In the genomic region with DNA sequence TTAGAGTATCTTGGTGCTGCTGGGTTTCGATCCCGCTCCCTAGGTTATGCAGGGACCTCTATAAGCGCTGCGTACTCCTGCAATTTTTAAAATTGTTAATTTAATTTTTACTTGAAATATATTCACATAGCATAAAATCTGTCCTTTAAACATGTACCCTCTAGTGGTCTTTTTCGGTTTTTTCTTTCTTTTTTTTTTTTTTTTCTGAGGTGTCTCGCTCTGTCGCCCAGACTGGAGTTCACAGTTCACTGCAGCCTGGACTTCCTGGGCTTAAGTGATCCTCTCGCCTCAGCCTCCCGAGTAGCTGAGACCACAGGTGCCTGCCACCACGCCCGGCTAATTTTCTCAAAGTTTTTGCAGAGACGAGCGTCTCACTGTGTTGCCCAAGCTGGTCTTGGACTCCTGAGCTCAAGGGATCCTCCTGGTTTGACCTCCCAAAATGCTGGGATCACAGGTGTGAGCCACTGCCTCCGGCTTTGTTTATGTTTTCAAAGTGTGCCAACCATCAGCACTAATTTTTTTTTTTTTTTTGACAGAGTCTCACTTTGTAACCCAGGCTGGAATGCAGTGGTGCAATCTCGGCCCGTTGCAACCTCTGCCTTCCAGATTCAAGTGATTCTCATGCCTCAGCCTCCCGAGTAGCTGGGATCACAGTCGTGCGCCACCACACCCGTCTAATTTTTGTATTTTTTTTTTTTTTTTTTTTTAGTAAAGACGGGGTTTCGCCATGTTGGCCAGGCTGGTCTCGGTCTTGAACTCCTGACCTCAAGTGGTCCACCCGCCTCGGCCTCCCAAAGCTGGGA, we compare ENCODE assay signal across 8 cellular contexts. TPM values are rescaled to one million over a fixed set of nuclear protein-coding genes. Genes with fewer than 3 reads are reported as not detected.
DNase-seq lines count a peak whose midpoint lies in the region; ATAC-seq, FAIRE-seq and TF ChIP-seq lines count a peak whose summit lies in the region.

No MANE protein-coding gene starts in this region.

- H3K4me1 ChIP-seq in K562 (replicated peaks in 1 of 2; ENCODE audit: control insufficient read depth in 2 of 2, insufficient read depth in 2 of 2, low read length in 2 of 2), result peaks cover 14 to 19% of the 10 kb centered on the region in 2 experiments
- peaks cover 0 to 14% (median 0%) of the 10 kb centered on the region in 4 donors for H3K4me1 ChIP-seq in right lobe of liver
- H3K4me1 ChIP-seq in vagina, result peaks cover 39% of the 10 kb centered on the region

- BruUV-seq in K562 (replicated peaks; lab: Mats Ljungman, UMichigan), result TSS peak; percentile 88

- H3K27me3 ChIP-seq in K562 (ENCODE audit: control insufficient read depth in 2 of 2, insufficient read depth in 2 of 2, low read length in 2 of 2), result no peaks in the 10 kb centered on the region
- H3K27me3 ChIP-seq in right lobe of liver, result no peaks in the 10 kb centered on the region
- H3K27me3 ChIP-seq in vagina, result no peaks in the 10 kb centered on the region

- H3K36me3 ChIP-seq in K562 (ENCODE audit: control insufficient read depth, insufficient read depth, low read length) (peaks cover 17% of the 10 kb centered on the region; the same call in 2 of the 3 replicates), right lobe of liver (no peaks in the 10 kb centered on the region), vagina (no peaks in the 10 kb centered on the region)

- no peak for TF ChIP-seq RAD21 in K562 (CRISPR knock-in tag; conservative IDR thresholded peaks at IDR 0.05 in 1 of 2, IDR thresholded peaks at IDR 0.05 in 1 of 2)

- H3K79me2 ChIP-seq in K562 (ENCODE audit: control insufficient read depth, insufficient read depth, low read length), result peaks cover 44% of the 10 kb centered on the region

- TF ChIP-seq EP300 in K562 (IDR thresholded peaks at IDR 0.05; ENCODE audit: low read length), result no peak

- POLR2A ChIA-PET in K562 (lab: Yijun Ruan, JAX), result interaction anchor here (0.6 to 6.5 kb wide), 13 partner anchors 9 to 399 kb away, joined by 3 to 98 read pairs (median 6); partner anchors contain the start of genes BOLA3, DUSP11 and MTHFD2

- intact Hi-C loops in K562 (cut with micrococcal nuclease) (no loop called here), right lobe of liver (cut with DNase I) (no loop called here), vagina (cut with DNase I) (no loop called here)

- peak overlapping the region; percentile 79 to 95; a peak in 3 of 4 replicates for H3K9ac ChIP-seq in K562 (ENCODE audit: insufficient read depth in 1 of 2, low read depth in 2 of 2, low read length in 2 of 2)

- H3K27ac ChIP-seq in K562 (ENCODE audit: extremely low read depth, low read depth, low read length) (peak overlapping the region; percentile 43; the same call in 1 of the 3 replicates), right lobe of liver (peak overlapping the region in 1 of 3 donors; percentile 91), vagina (no peak overlapping the region)

- H3K4me3 ChIP-seq in K562 (peak overlapping the region; percentile 81), right lobe of liver (peak overlapping the region; percentile 83 to 85 (median 84)), vagina (peak overlapping the region; percentile 82 to 96)

- FAIRE-seq in K562 (lab: Jason Lieb, UNC), result no peak

- 10% methylated on average over 12 of the region's 25 CpGs for WGBS in K562 (ENCODE audit: insufficient coverage, low coverage, missing lambda C conversion rate)
- 38% methylated on average over 17 of the region's 25 CpGs for WGBS in right lobe of liver (ENCODE audit: insufficient coverage, low coverage, low lambda C conversion rate, missing lambda C conversion rate)

- H3K9me1 ChIP-seq in K562 (ENCODE audit: control insufficient read depth, insufficient read depth, low read length), result no peaks in the 10 kb centered on the region

- peak overlapping the region; percentile 60 for H2AFZ ChIP-seq in K562 (ENCODE audit: low read depth, low read length)

- H3K4me2 ChIP-seq in K562 (ENCODE audit: insufficient read depth, low read length), result peak overlapping the region; percentile 86

- in situ Hi-C loops in K562 (cut with MboI), result no loop called here

- ATAC-seq in HG03439 (IDR thresholded peaks at IDR 0.05; ENCODE audit: unreplicated experiment), result peak; percentile 13
- peak; percentile 4 for ATAC-seq in K562
- ATAC-seq in right lobe of liver, result peak in 2 of 4 donors; percentile 1 to 27

- no peak; the same call in 1 of the 2 replicates for TF ChIP-seq POLR2A in K562 (conservative IDR thresholded peaks at IDR 0.05)
- no peak for TF ChIP-seq POLR2A in right lobe of liver (IDR thresholded peaks at IDR 0.05)
- TF ChIP-seq POLR2A in vagina (IDR thresholded peaks at IDR 0.05), result no peak

- TF ChIP-seq CTCF in K562 (IDR thresholded peaks at IDR 0.05 in 2 of 3, conservative IDR thresholded peaks at IDR 0.05 in 1 of 3; ENCODE audit: insufficient read depth in 2 of 3, low read depth in 1 of 3, low read length in 3 of 3) (peak in 1 of 3 experiments; percentile 13; a peak in 3 of 6 replicates), right lobe of liver (IDR thresholded peaks at IDR 0.05) (peak in 2 of 4 donors; percentile 19 to 23), vagina (IDR thresholded peaks at IDR 0.05) (peak in 1 of 3 experiments; percentile 13)

- DNase-seq in activated CD8-positive, alpha-beta memory T cell treated with anti-CD3 and anti-CD28 coated beads for 24 hours, result peak; percentile 64
- no peak for DNase-seq in activated CD8-positive, alpha-beta memory T cell treated with anti-CD3 and anti-CD28 coated beads, Interleukin-2, amount 50 U/mL, for 4 hours
- DNase-seq in K562 (ENCODE audit: extremely low read depth in 1 of 4, low spot score in 3 of 4) (peak in 1 of 4 experiments; percentile 39), right lobe of liver (no peak), vagina (ENCODE audit: extremely low spot score in 2 of 2) (peak in 1 of 2 donors; percentile 88), NCI-H2227 treated with DMSO at 0.1 percent for 48 hours (lab: John Stamatoyannopoulos, UW) (no peak)
- no peak for DNase-seq in effector CD8-positive, alpha-beta T cell (lab: John Stamatoyannopoulos, UW)

- H4K20me1 ChIP-seq in K562 (replicated peaks; ENCODE audit: control insufficient read depth, insufficient read depth, low read length), result no peaks in the 10 kb centered on the region; the same call in 1 of the 2 replicates

- H3K9me3 ChIP-seq in K562 (replicated peaks; ENCODE audit: control insufficient read depth, insufficient read depth, low read depth, low read length), result no peaks in the 10 kb centered on the region
- no peaks in the 10 kb centered on the region for H3K9me3 ChIP-seq in right lobe of liver
- H3K9me3 ChIP-seq in vagina, result no peaks in the 10 kb centered on the region

- CTCF ChIA-PET in K562 (lab: Yijun Ruan, JAX; ENCODE audit: low intra/inter-chr PET ratio), result interaction anchor here (0.7 kb wide), 1 partner anchor 337 kb away, joined by 3 read pairs; no protein-coding TSS in a partner anchor

RNA-seq across cellular contexts. Expression of gene MOB1A, which starts 0.6 kb away (rescaled TPM):
- 29.1 and 59.2 TPM in 2 replicates for total RNA-seq in K562 (2011; cell fraction: chromatin; rRNA removed; ENCODE audit: low replicate concordance)
- total RNA-seq in K562 (2011; cell fraction: nucleolus; rRNA removed), result 17.2 and 18.4 TPM in 2 replicates
- total RNA-seq in K562 (2011; cell fraction: nucleoplasm; rRNA removed), result 56.6 and 101 TPM in 2 replicates
- total RNA-seq in K562 (2014; rRNA removed), result 53.5 and 60.5 TPM in 2 replicates
- 93.3 and 96.5 TPM in 2 replicates for total RNA-seq in K562 (2014; rRNA removed; fragmentation: Illumina TruSeq; extraction: Trizol)
- total RNA-seq in K562 (2015; rRNA removed; fragmentation: Illumina TruSeq; extraction: Trizol), result 84.6 and 97.7 TPM in 2 replicates
- 99.2 and 100 TPM in 2 replicates for total RNA-seq in K562 (2021)
- 50.4 and 93.1 TPM in 2 replicates for polyA plus RNA-seq in K562 (2011; rRNA removed)
- polyA plus RNA-seq in K562 (2011; cell fraction: cytosol; rRNA removed), result 17.5 and 28.8 TPM in 2 replicates
- polyA plus RNA-seq in K562 (2011; cell fraction: nucleus; rRNA removed), result 14.6 and 15.4 TPM in 2 replicates
- 39.7 and 47.2 TPM in 2 replicates for polyA plus RNA-seq in K562 (2012)
- 52.6 and 60.2 TPM in 2 replicates for polyA plus RNA-seq in K562 (2014; fragmentation: Illumina TruSeq; extraction: Trizol)
- 10 to 100 TPM; 24.8 to 27.0 TPM for polyA plus RNA-seq in K562 (2014; fragmentation: Nextera tagmentation; extraction: Ambion mirVana)
- polyA plus RNA-seq in K562 (2014; rRNA removed), result 46.7 and 57.3 TPM in 2 replicates
- polyA minus RNA-seq in K562 (2011; rRNA and poly(A)+ RNA removed), result 85.7 and 103 TPM in 2 replicates
- 15.6 and 30.0 TPM in 2 replicates for polyA minus RNA-seq in K562 (2011; cell fraction: cytosol; rRNA and poly(A)+ RNA removed)
- 10.2 and 12.0 TPM in 2 replicates for polyA minus RNA-seq in K562 (2011; cell fraction: nucleus; rRNA and poly(A)+ RNA removed)
- 10 to 100 TPM; 29.8 to 48.0 (median 32.9) TPM for total RNA-seq in right lobe of liver
- 68.5 TPM for total RNA-seq in vagina

RNA-seq across cellular contexts. Expression of gene MTHFD2, which starts 19.2 kb away (rescaled TPM):
- total RNA-seq in K562 (2011; cell fraction: chromatin; rRNA removed; ENCODE audit: low replicate concordance), result 103 and 165 TPM in 2 replicates
- total RNA-seq in K562 (2011; cell fraction: nucleolus; rRNA removed), result 57.2 and 63.5 TPM in 2 replicates
- 91.3 and 130 TPM in 2 replicates for total RNA-seq in K562 (2011; cell fraction: nucleoplasm; rRNA removed)
- total RNA-seq in K562 (2014; rRNA removed) (145 and 160 TPM in 2 replicates), K562 (2014; rRNA removed; fragmentation: Illumina TruSeq; extraction: Trizol) (234 and 297 TPM in 2 replicates), K562 (2015; rRNA removed; fragmentation: Illumina TruSeq; extraction: Trizol) (110 and 113 TPM in 2 replicates), K562 (2021) (238 and 255 TPM in 2 replicates), right lobe of liver (1 to 10 TPM in 5 of 6 experiments, under 1 TPM in 1; 0.31 to 7.4 (median 2.0) TPM), vagina (55.7 TPM)
- polyA plus RNA-seq in K562 (2011; rRNA removed) (219 and 308 TPM in 2 replicates), K562 (2014; fragmentation: Illumina TruSeq; extraction: Trizol) (175 and 209 TPM in 2 replicates), K562 (2014; fragmentation: Nextera tagmentation; extraction: Ambion mirVana) (100 to 1,000 TPM; 476 to 520 TPM), K562 (2014; rRNA removed) (218 and 221 TPM in 2 replicates)
- 104 and 118 TPM in 2 replicates for polyA plus RNA-seq in K562 (2011; cell fraction: cytosol; rRNA removed)
- 61.1 and 65.9 TPM in 2 replicates for polyA plus RNA-seq in K562 (2011; cell fraction: nucleus; rRNA removed)
- 129 and 393 TPM in 2 replicates for polyA plus RNA-seq in K562 (2012)
- polyA minus RNA-seq in K562 (2011; rRNA and poly(A)+ RNA removed), result 245 and 259 TPM in 2 replicates
- polyA minus RNA-seq in K562 (2011; cell fraction: cytosol; rRNA and poly(A)+ RNA removed), result 78.1 and 90.0 TPM in 2 replicates
- 27.5 and 32.1 TPM in 2 replicates for polyA minus RNA-seq in K562 (2011; cell fraction: nucleus; rRNA and poly(A)+ RNA removed)

RNA-seq across cellular contexts. Expression of gene BOLA3, which starts 31.6 kb away (rescaled TPM):
- 14.4 and 23.0 TPM in 2 replicates for total RNA-seq in K562 (2011; cell fraction: chromatin; rRNA removed; ENCODE audit: low replicate concordance)
- 18.7 and 26.0 TPM in 2 replicates for total RNA-seq in K562 (2011; cell fraction: nucleolus; rRNA removed)
- 32.8 and 60.1 TPM in 2 replicates for total RNA-seq in K562 (2011; cell fraction: nucleoplasm; rRNA removed)
- total RNA-seq in K562 (2014; rRNA removed) (219 and 255 TPM in 2 replicates), K562 (2014; rRNA removed; fragmentation: Illumina TruSeq; extraction: Trizol) (149 and 159 TPM in 2 replicates), K562 (2015; rRNA removed; fragmentation: Illumina TruSeq; extraction: Trizol) (205 and 206 TPM in 2 replicates), K562 (2021) (164 and 214 TPM in 2 replicates), right lobe of liver (10 to 100 TPM; 14.6 to 58.6 (median 16.0) TPM), vagina (59.7 TPM)
- polyA plus RNA-seq in K562 (2011; rRNA removed) (105 and 175 TPM in 2 replicates), K562 (2014; fragmentation: Illumina TruSeq; extraction: Trizol) (280 and 324 TPM in 2 replicates), K562 (2014; fragmentation: Nextera tagmentation; extraction: Ambion mirVana) (100 to 1,000 TPM; 328 to 385 TPM), K562 (2014; rRNA removed) (352 and 619 TPM in 2 replicates)
- polyA plus RNA-seq in K562 (2011; cell fraction: cytosol; rRNA removed), result 82.7 and 104 TPM in 2 replicates
- 23.7 and 24.3 TPM in 2 replicates for polyA plus RNA-seq in K562 (2011; cell fraction: nucleus; rRNA removed)
- 92.8 and 261 TPM in 2 replicates for polyA plus RNA-seq in K562 (2012)
- 19.9 and 35.3 TPM in 2 replicates for polyA minus RNA-seq in K562 (2011; rRNA and poly(A)+ RNA removed)
- polyA minus RNA-seq in K562 (2011; cell fraction: cytosol; rRNA and poly(A)+ RNA removed), result 13.4 and 28.6 TPM in 2 replicates
- 10.4 and 12.7 TPM in 2 replicates for polyA minus RNA-seq in K562 (2011; cell fraction: nucleus; rRNA and poly(A)+ RNA removed)
